In the genomic region with DNA sequence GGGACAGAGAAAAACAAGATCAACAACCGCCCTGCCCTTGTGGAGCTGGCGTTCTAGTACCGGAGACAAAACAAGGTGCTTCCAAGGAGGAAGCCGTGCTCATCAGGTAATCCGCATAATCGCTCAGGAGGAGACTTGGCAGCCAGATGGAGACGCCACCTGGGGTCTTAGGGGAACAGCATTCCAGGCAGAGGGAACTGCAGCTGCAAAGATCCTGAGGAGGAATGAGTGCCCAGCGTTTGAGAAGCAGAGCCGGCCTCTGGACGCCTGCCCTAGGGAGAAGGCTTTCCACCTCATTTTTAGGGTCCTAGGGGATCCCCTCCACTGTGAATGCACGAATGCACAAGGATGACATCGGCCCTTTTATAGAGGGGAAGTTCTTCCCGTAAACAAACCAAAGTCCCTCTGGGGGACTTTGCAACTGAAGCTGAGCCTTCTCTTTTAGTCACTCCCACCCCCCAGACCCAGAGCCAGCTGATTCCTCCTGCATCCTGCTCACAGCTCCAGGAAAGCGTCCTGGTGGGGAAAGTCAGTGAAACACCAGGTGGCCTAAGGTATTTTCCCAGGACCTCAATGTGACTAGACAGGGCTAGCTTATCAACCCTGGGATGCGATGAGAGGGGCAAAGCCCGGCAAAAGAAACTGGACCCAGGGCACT, we compare ENCODE assay signal across 13 cellular contexts. TPM values are rescaled to one million over a fixed set of nuclear protein-coding genes. Genes with fewer than 3 reads are reported as not detected.
DNase-seq lines count a peak whose midpoint lies in the region; ATAC-seq, FAIRE-seq and TF ChIP-seq lines count a peak whose summit lies in the region.
"Had no signal": no experiment of that assay in that cellular context is flagged by ENCODE, and none has a peak within 500 bp of the region (broad histone marks: within the 10 kb centered on the region; RNA-seq: fewer than 3 reads in every experiment).

No MANE protein-coding gene starts in this region.

- ATAC-seq in foreskin keratinocyte (no peak), HG02885 (IDR thresholded peaks at IDR 0.05; ENCODE audit: poor library complexity, unreplicated experiment) (no peak)
- ATAC-seq in activated CD4-positive, CD25-positive, alpha-beta regulatory T cell treated with anti-CD3 and anti-CD28 coated beads, Interleukin-2, amount 50 U/mL, for 24 hours: no peak
- ATAC-seq: activated CD8-positive, alpha-beta T cell treated with anti-CD3 and anti-CD28 coated beads, Interleukin-2, amount 10 ng/mL, durations not matched to agents 7 days and 5 days had no signal

- no peaks in the 10 kb centered on the region for H3K9me3 ChIP-seq in sigmoid colon

- intact Hi-C loops in sigmoid colon (cut with DNase I): no loop called here

- peak overlapping the region; percentile 80 for H3K27ac ChIP-seq in foreskin keratinocyte
- no peak overlapping the region for H3K27ac ChIP-seq in sigmoid colon

- no peak for FAIRE-seq in GM12891 (lab: Jason Lieb, UNC)

- no peak for TF ChIP-seq EP300 in sigmoid colon (IDR thresholded peaks at IDR 0.05)

- no peak for TF ChIP-seq POLR2A in GM12891 (IDR thresholded peaks at IDR 0.05; ENCODE audit: low read depth, low read length)
- no peak for TF ChIP-seq POLR2A in sigmoid colon (IDR thresholded peaks at IDR 0.05)

- H3K4me3 ChIP-seq in sigmoid colon: no peak overlapping the region

- DNase-seq in GM12891 (ENCODE audit: insufficient read length, low spot score): no peak
- DNase-seq in NCI-H82 (lab: John Stamatoyannopoulos, UW): peak; percentile 99
- peak in 1 of 2 donors; percentile 25 for DNase-seq in foreskin keratinocyte
- DNase-seq in sigmoid colon: peak; percentile 56
- DNase-seq in glomerular visceral epithelial cell (ENCODE audit: extremely low spot score): no peak
- no peak for DNase-seq in stimulated activated CD4-positive, alpha-beta T cell treated with anti-CD3 and anti-CD28 coated beads, Interleukin-1b, Interleukin-23, amount 100 ng/mL, for 48 hours
- DNase-seq: activated CD8-positive, alpha-beta T cell treated with anti-CD3 and anti-CD28 coated beads, Interleukin-2, amount 10 ng/mL, durations not matched to agents 7 days and 5 days; activated effector memory CD4-positive, alpha-beta T cell treated with anti-CD3 and anti-CD28 coated beads, Interleukin-2, amount 50 U/mL, for 16 hours; effector CD4-positive, alpha-beta T cell; MM.1S had no signal

- H3K27me3 ChIP-seq in foreskin keratinocyte (no peaks in the 10 kb centered on the region), sigmoid colon (no peaks in the 10 kb centered on the region)

- H3K36me3 ChIP-seq in sigmoid colon: no peaks in the 10 kb centered on the region

- no peak for TF ChIP-seq CTCF in foreskin keratinocyte (conservative IDR thresholded peaks at IDR 0.05)
- TF ChIP-seq CTCF in sigmoid colon (IDR thresholded peaks at IDR 0.05): no peak

- WGBS in sigmoid colon, 2 donors: 60 to 64% methylated on average over 16 of the region's 16 CpGs

- H3K4me1 ChIP-seq in foreskin keratinocyte (peaks cover 14% of the 10 kb centered on the region), sigmoid colon (peaks cover 0 to 10% (median 4%) of the 10 kb centered on the region in 4 donors)

TF ChIP-seq in GM12891, 5 proteins besides CTCF, POLR2A, EP300 and RAD21:
- TF ChIP-seq SPI1 (IDR thresholded peaks at IDR 0.05; ENCODE audit: low read depth, low read length): 0 out of 2 replicates have a peak, but pooled peaks have one; percentile 3
- no peak for TF ChIP-seq POU2F2 (IDR thresholded peaks at IDR 0.05; ENCODE audit: low read depth, low read length)

RNA-seq across cellular contexts. Expression of a gene that starts 13.2 kb away (rescaled TPM):
- polyA plus RNA-seq in GM12891 (2012; ENCODE audit: low read depth, missing spikeins): 68.5 TPM
- total RNA-seq in foreskin keratinocyte: 130 and 150 TPM in 2 replicates
- 104 and 109 TPM in 2 replicates for polyA plus RNA-seq in foreskin keratinocyte
- total RNA-seq in sigmoid colon: 100 to 1,000 TPM in 1 of 4 donors, 10 to 100 TPM in 3; 59.6 to 101 (median 80.4) TPM
- polyA plus RNA-seq in sigmoid colon: 100 to 1,000 TPM in 1 of 3 donors, 10 to 100 TPM in 2; 43.2 to 113 (median 67.9) TPM

RNA-seq across cellular contexts. Expression of a gene that starts 57.1 kb away (rescaled TPM):
- 125 TPM for polyA plus RNA-seq in GM12891 (2012; ENCODE audit: low read depth, missing spikeins)
- not detected in 2 replicates for total RNA-seq in foreskin keratinocyte
- polyA plus RNA-seq in foreskin keratinocyte: not detected in 2 replicates
- total RNA-seq in sigmoid colon: not detected
- polyA plus RNA-seq in sigmoid colon: 10 to 100 TPM in 1 of 3 donors, not detected in 2; 15.2 TPM
- total RNA-seq: activated CD8-positive, alpha-beta T cell treated with anti-CD3 and anti-CD28 coated beads, Interleukin-2, amount 10 ng/mL, durations not matched to agents 7 days and 5 days; left lobe of liver had no signal

Comparison
In these comparisons a context has a peak if more than half of its experiments do, and no peak if none do; other contexts are left out.
1. DNase-seq: peak in NCI-H82 (single experiment) and sigmoid colon (single experiment); none in GM12891 (single experiment), glomerular visceral epithelial cell (single experiment) and stimulated activated CD4-positive, alpha-beta T cell treated with anti-CD3 and anti-CD28 coated beads, Interleukin-1b, Interleukin-23, amount 100 ng/mL, for 48 hours (single experiment).